21 cellular contexts compared by ENCODE assay signal in genomic region chr4:70945452-70946055, GRCh38.
DNase-seq lines count a peak whose midpoint lies in the region; ATAC-seq lines count a peak whose summit lies in the region.
"Had no signal": no experiment of that assay in that cellular context is flagged by ENCODE, and none has a peak within 500 bp of the region (broad histone marks: within the 10 kb centered on the region; RNA-seq: fewer than 3 reads in every experiment).

No MANE protein-coding gene starts in this region.

- H3K9me3 ChIP-seq in adipocyte (ENCODE audit: control insufficient read depth, low read length): no peaks in the 10 kb centered on the region
- H3K9me3 ChIP-seq: SJSA1 had no signal

- no peaks in the 10 kb centered on the region for H3K9me3 Mint-ChIP-seq in stimulated activated naive B cell treated with anti-CD40 and anti-IgM and Interleukin-4, amounts not matched to agents 10 μg/mL and 1 μg/mL and 100 μg/mL, for 72 hours

- H3K9ac ChIP-seq in adipocyte (ENCODE audit: low read length): no peak overlapping the region
- H3K9ac ChIP-seq: BLaER1 had no signal

- no peaks in the 10 kb centered on the region for H3K27me3 Mint-ChIP-seq in stimulated activated naive B cell treated with anti-CD40 and anti-IgM and Interleukin-4, amounts not matched to agents 10 μg/mL and 1 μg/mL and 100 μg/mL, for 72 hours
- H3K27me3 Mint-ChIP-seq: progenitor cell of endocrine pancreas had no signal

- H3K4me3 Mint-ChIP-seq in stimulated activated naive B cell treated with anti-CD40 and anti-IgM and Interleukin-4, amounts not matched to agents 10 μg/mL and 1 μg/mL and 100 μg/mL, for 72 hours: no peak overlapping the region
- H3K4me3 Mint-ChIP-seq: nephron progenitor cell had no signal

- no peaks in the 10 kb centered on the region for H3K36me3 ChIP-seq in adipocyte (ENCODE audit: control insufficient read depth, insufficient read depth, low read length, severe bottlenecking)
- H3K36me3 ChIP-seq: SJSA1 had no signal

- ATAC-seq in stimulated activated naive B cell treated with anti-CD40 and anti-IgM and Interleukin-4, amounts not matched to agents 10 μg/mL and 1 μg/mL and 100 μg/mL, for 72 hours (replicated peaks): no peak
- no peak for ATAC-seq in HG03520 (IDR thresholded peaks at IDR 0.05; ENCODE audit: unreplicated experiment)
- ATAC-seq: left colon had no signal

- no peak overlapping the region for H3K4me3 ChIP-seq in adipocyte (ENCODE audit: low read length)
- H3K4me3 ChIP-seq: BLaER1, SJSA1, skin epidermis had no signal

- peak; percentile 3 for DNase-seq in ELR (ENCODE audit: low read depth)
- peak; percentile 37 for DNase-seq in adipocyte (ENCODE audit: low read depth)
- peak; percentile 63 for DNase-seq in hepatic stellate cell (ENCODE audit: low spot score)
- DNase-seq in stimulated activated naive B cell treated with anti-CD40 and anti-IgM and Interleukin-4, amounts not matched to agents 10 μg/mL and 1 μg/mL and 100 μg/mL, for 72 hours: no peak
- DNase-seq in NCI-H82 treated with DMSO at 0.1 percent for 48 hours (lab: John Stamatoyannopoulos, UW; ENCODE audit: unreplicated experiment): no peak
- no peak for DNase-seq in DMS114 treated with DMSO at 0.1 percent for 48 hours (lab: John Stamatoyannopoulos, UW; ENCODE audit: unreplicated experiment)
- DNase-seq: activated CD4-positive, alpha-beta T cell treated with anti-CD3 and anti-CD28 coated beads, Interleukin-2, amount 50 U/mL, for 1 hour; activated effector memory CD4-positive, alpha-beta T cell treated with Interleukin-2 at 50 U/mL for 16 hours; left colon; mesendoderm; NCI-H2171 treated with DMSO at 0.1 percent for 48 hours; NCI-H69; nephron progenitor cell; stimulated activated CD4-positive, alpha-beta T cell treated with anti-CD3 and anti-CD28 coated beads, Interleukin-4, amount 100 ng/mL, for 1 hour; T-helper 2 cell; trophoblast cell had no signal

- H3K27ac Mint-ChIP-seq in stimulated activated naive B cell treated with anti-CD40 and anti-IgM and Interleukin-4, amounts not matched to agents 10 μg/mL and 1 μg/mL and 100 μg/mL, for 72 hours: peak overlapping the region; percentile 56
- H3K27ac Mint-ChIP-seq: nephron progenitor cell, progenitor cell of endocrine pancreas had no signal

- peaks cover 28 to 64% of the 10 kb centered on the region in 2 donors for H3K4me1 Mint-ChIP-seq in stimulated activated naive B cell treated with anti-CD40 and anti-IgM and Interleukin-4, amounts not matched to agents 10 μg/mL and 1 μg/mL and 100 μg/mL, for 72 hours

- H3K27me3 ChIP-seq in adipocyte (replicated peaks; ENCODE audit: control insufficient read depth, insufficient read depth, low read length): no peaks in the 10 kb centered on the region
- H3K27me3 ChIP-seq: BLaER1, SJSA1 had no signal

- no peaks in the 10 kb centered on the region for H3K4me1 ChIP-seq in adipocyte (ENCODE audit: control insufficient read depth, insufficient read depth, low read length)

- H3K36me3 Mint-ChIP-seq in stimulated activated naive B cell treated with anti-CD40 and anti-IgM and Interleukin-4, amounts not matched to agents 10 μg/mL and 1 μg/mL and 100 μg/mL, for 72 hours: peaks cover 14 to 19% of the 10 kb centered on the region in 2 donors

Comparison
In these comparisons a context has a peak if more than half of its experiments do, and no peak if none do; other contexts are left out.
1. DNase-seq: peak in ELR (single experiment), adipocyte (single experiment) and hepatic stellate cell (single experiment); none in stimulated activated naive B cell treated with anti-CD40 and anti-IgM and Interleukin-4, amounts not matched to agents 10 μg/mL and 1 μg/mL and 100 μg/mL, for 72 hours (single experiment), NCI-H82 treated with DMSO at 0.1 percent for 48 hours (single experiment) and DMS114 treated with DMSO at 0.1 percent for 48 hours (single experiment).